ENCODE assay signal across 24 cellular contexts in genomic region chr9:114883709-114884108, GRCh38. TPM values are rescaled to one million over a fixed set of nuclear protein-coding genes. Genes with fewer than 3 reads are reported as not detected.
A peak's percentile ranks its signal among the peaks of the same experiment; 100 is the strongest.
DNase-seq lines count a peak whose midpoint lies in the region; ATAC-seq and TF ChIP-seq lines count a peak whose summit lies in the region.
"Had no signal": no experiment of that assay in that cellular context is flagged by ENCODE, and none has a peak within 500 bp of the region (broad histone marks: within the 10 kb centered on the region; RNA-seq: fewer than 3 reads in every experiment).

No MANE protein-coding gene starts in this region.

- WGBS in mammary epithelial cell (ENCODE audit: low coverage, missing lambda C conversion rate) = 74% methylated on average over 1 of the region's 1 CpG

- no peak overlapping the region for H3K4me2 ChIP-seq in mammary epithelial cell (ENCODE audit: insufficient read depth, low read depth, low read length)

- no peak overlapping the region for H3K27ac ChIP-seq in mammary epithelial cell (ENCODE audit: insufficient read depth, low read depth, low read length)
- H3K27ac ChIP-seq: uterus had no signal

- no peaks in the 10 kb centered on the region for H3K9me3 ChIP-seq in mammary epithelial cell (replicated peaks; ENCODE audit: insufficient read depth, low read length)
- H3K9me3 ChIP-seq: esophagus squamous epithelium, uterus had no signal

- TF ChIP-seq CTCF in mammary epithelial cell (conservative IDR thresholded peaks at IDR 0.05 in 1 of 2, IDR thresholded peaks at IDR 0.05 in 1 of 2; ENCODE audit: extremely low read depth in 1 of 2, insufficient read depth in 1 of 2, low read depth in 1 of 2, low read length in 2 of 2) = no peak

- H3K9me3 Mint-ChIP-seq in activated naive CD8-positive, alpha-beta T cell treated with anti-CD3 and anti-CD28 coated beads, Interleukin-2, amount 50 U/mL, for 24 hours = peaks cover 23% of the 10 kb centered on the region
- H3K9me3 Mint-ChIP-seq in activated naive CD8-positive, alpha-beta T cell treated with anti-CD3 and anti-CD28 coated beads for 36 hours = peaks cover 10% of the 10 kb centered on the region

- in situ Hi-C loops in mammary epithelial cell (cut with MboI; ENCODE audit: low sequenced_read_pairs in 2 of 2) = no loop called here

- no peak for DNase-seq in activated naive CD8-positive, alpha-beta T cell treated with anti-CD3 and anti-CD28 coated beads, Interleukin-2, amount 50 U/mL, for 24 hours
- no peak for DNase-seq in activated naive CD8-positive, alpha-beta T cell treated with anti-CD3 and anti-CD28 coated beads for 36 hours
- DNase-seq in NOMO-1 (lab: John Stamatoyannopoulos, UW; ENCODE audit: unreplicated experiment in 2 of 2) = peak; percentile 60 to 98
- peak; percentile 25 for DNase-seq in mammary epithelial cell
- no peak for DNase-seq in stimulated activated naive CD8-positive, alpha-beta T cell treated with anti-CD3 and anti-CD28 coated beads, Interleukin-15, Interleukin-2, amounts not matched to agents 100 U/mL and 50 U/mL, for 24 hours
- DNase-seq in stimulated activated CD4-positive, alpha-beta T cell treated with anti-CD3 and anti-CD28 coated beads, Interleukin-4, amount 100 ng/mL, for 24 hours = no peak
- no peak for DNase-seq in ureter (ENCODE audit: low spot score)
- DNase-seq: activated CD4-positive, alpha-beta T cell treated with anti-CD3 and anti-CD28 coated beads, Interleukin-2, amount 50 U/mL, for 48 hours; activated T-cell treated with anti-CD3 and anti-CD28 coated beads, Interleukin-2, amount 50 U/mL, for 4 hours; CD4-positive, alpha-beta T cell; esophagus squamous epithelium; mesenchymal stem cell; NCI-H1105; NCI-H526 treated with DMSO at 0.1 percent for 48 hours; RPMI8226; SW 1271; uterus had no signal

- no peak overlapping the region for H3K27ac Mint-ChIP-seq in activated naive CD8-positive, alpha-beta T cell treated with anti-CD3 and anti-CD28 coated beads, Interleukin-2, amount 50 U/mL, for 24 hours
- no peak overlapping the region for H3K27ac Mint-ChIP-seq in activated naive CD8-positive, alpha-beta T cell treated with anti-CD3 and anti-CD28 coated beads for 36 hours
- H3K27ac Mint-ChIP-seq: CD4-positive, alpha-beta T cell; IgD-negative memory B cell; stimulated activated naive CD8-positive, alpha-beta T cell treated with anti-CD3 and anti-CD28 coated beads, Interleukin-15, Interleukin-2, amounts not matched to agents 100 ng/mL and 50 ng/mL, for 24 hours had no signal

- no peaks in the 10 kb centered on the region for H3K27me3 Mint-ChIP-seq in activated naive CD8-positive, alpha-beta T cell treated with anti-CD3 and anti-CD28 coated beads, Interleukin-2, amount 50 U/mL, for 24 hours
- H3K27me3 Mint-ChIP-seq in activated naive CD8-positive, alpha-beta T cell treated with anti-CD3 and anti-CD28 coated beads for 36 hours = no peaks in the 10 kb centered on the region
- H3K27me3 Mint-ChIP-seq: CD4-positive, alpha-beta T cell; IgD-negative memory B cell; stimulated activated naive CD8-positive, alpha-beta T cell treated with anti-CD3 and anti-CD28 coated beads, Interleukin-15, Interleukin-2, amounts not matched to agents 100 ng/mL and 50 ng/mL, for 24 hours had no signal

- peak; percentile 52 for ATAC-seq in activated naive CD8-positive, alpha-beta T cell treated with anti-CD3 and anti-CD28 coated beads, Interleukin-2, amount 50 U/mL, for 24 hours
- ATAC-seq in stimulated activated naive CD8-positive, alpha-beta T cell treated with anti-CD3 and anti-CD28 coated beads, Interleukin-15, Interleukin-2, amounts not matched to agents 100 U/mL and 50 U/mL, for 24 hours = peak; percentile 71
- no peak for ATAC-seq in HG03095 (IDR thresholded peaks at IDR 0.05; ENCODE audit: unreplicated experiment)
- ATAC-seq: activated T-cell treated with anti-CD3 and anti-CD28 coated beads, Interleukin-2, amount 50 U/mL, for 4 hours had no signal

- dilution Hi-C loops in mammary epithelial cell (cut with HindIII; ENCODE audit: low sequenced_read_pairs) = no loop called here

- H4K20me1 ChIP-seq in mammary epithelial cell (ENCODE audit: insufficient read depth, low read length) = no peaks in the 10 kb centered on the region

- no peak overlapping the region for H3K9ac ChIP-seq in mammary epithelial cell (ENCODE audit: insufficient read depth, low read length)

- no peaks in the 10 kb centered on the region for H3K27me3 ChIP-seq in mammary epithelial cell (ENCODE audit: insufficient read depth, low read length)
- H3K27me3 ChIP-seq: esophagus squamous epithelium, uterus had no signal

- peaks cover 3% of the 10 kb centered on the region for H3K36me3 Mint-ChIP-seq in activated naive CD8-positive, alpha-beta T cell treated with anti-CD3 and anti-CD28 coated beads, Interleukin-2, amount 50 U/mL, for 24 hours (ENCODE audit: low read depth)
- peaks cover 5% of the 10 kb centered on the region for H3K36me3 Mint-ChIP-seq in activated naive CD8-positive, alpha-beta T cell treated with anti-CD3 and anti-CD28 coated beads for 36 hours
- H3K36me3 Mint-ChIP-seq: IgD-negative memory B cell had no signal

- H3K4me1 ChIP-seq in mammary epithelial cell (ENCODE audit: insufficient read depth, low read length) = peaks cover 6% of the 10 kb centered on the region
- H3K4me1 ChIP-seq: uterus had no signal

- H3K79me2 ChIP-seq in mammary epithelial cell (ENCODE audit: insufficient read depth, low read length) = no peaks in the 10 kb centered on the region

- H3K36me3 ChIP-seq in mammary epithelial cell (ENCODE audit: insufficient read depth, low read length) = no peaks in the 10 kb centered on the region
- H3K36me3 ChIP-seq: esophagus squamous epithelium, uterus had no signal

- no peak overlapping the region for H2AFZ ChIP-seq in mammary epithelial cell (ENCODE audit: low read depth, low read length)

- intact Hi-C loops in mammary epithelial cell (cut with micrococcal nuclease) = no loop called here

- CTCF ChIA-PET in mammary epithelial cell (lab: Charles Lee; ENCODE audit: low non-redundant PET) = no interaction called here

- H3K4me1 Mint-ChIP-seq in activated naive CD8-positive, alpha-beta T cell treated with anti-CD3 and anti-CD28 coated beads, Interleukin-2, amount 50 U/mL, for 24 hours = peaks cover 15% of the 10 kb centered on the region
- peaks cover 17% of the 10 kb centered on the region for H3K4me1 Mint-ChIP-seq in activated naive CD8-positive, alpha-beta T cell treated with anti-CD3 and anti-CD28 coated beads for 36 hours
- H3K4me1 Mint-ChIP-seq: IgD-negative memory B cell had no signal

- H3K4me3 ChIP-seq in mammary epithelial cell (replicated peaks in 1 of 3; ENCODE audit: insufficient read depth in 1 of 3, low read depth in 2 of 3, low read length in 3 of 3) = no peak overlapping the region
- H3K4me3 ChIP-seq: esophagus squamous epithelium, uterus had no signal

- no peak overlapping the region for H3K4me3 Mint-ChIP-seq in activated naive CD8-positive, alpha-beta T cell treated with anti-CD3 and anti-CD28 coated beads, Interleukin-2, amount 50 U/mL, for 24 hours
- H3K4me3 Mint-ChIP-seq in activated naive CD8-positive, alpha-beta T cell treated with anti-CD3 and anti-CD28 coated beads for 36 hours = no peak overlapping the region
- H3K4me3 Mint-ChIP-seq: activated T-cell treated with anti-CD3 and anti-CD28 coated beads, Interleukin-2, amount 50 U/mL, for 4 hours; CD4-positive, alpha-beta T cell; IgD-negative memory B cell; stimulated activated naive CD8-positive, alpha-beta T cell treated with anti-CD3 and anti-CD28 coated beads, Interleukin-15, Interleukin-2, amounts not matched to agents 100 ng/mL and 50 ng/mL, for 24 hours had no signal

- TSS peak; percentile 99 for BruUV-seq in mammary epithelial cell (replicated peaks; lab: Mats Ljungman, UMichigan)

RNA-seq across cellular contexts. Expression of gene TNFSF8, which starts 46.7 kb away (rescaled TPM):
- total RNA-seq in activated naive CD8-positive, alpha-beta T cell treated with anti-CD3 and anti-CD28 coated beads for 36 hours = 10 to 100 TPM; 57.3 to 59.9 TPM
- not detected for total RNA-seq in mammary epithelial cell
- polyA plus RNA-seq in mammary epithelial cell = not detected
- not detected for polyA minus RNA-seq in mammary epithelial cell
- total RNA-seq in ureter = 1.5 TPM
- total RNA-seq: A673, renal cortical epithelial cell had no signal
- polyA plus RNA-seq: keratinocyte, neural cell had no signal

Comparison
In these comparisons a context has a peak if more than half of its experiments do, and no peak if none do; other contexts are left out.
1. DNase-seq: peak in NOMO-1 (2 of 2) and mammary epithelial cell (single experiment); none in activated naive CD8-positive, alpha-beta T cell treated with anti-CD3 and anti-CD28 coated beads, Interleukin-2, amount 50 U/mL, for 24 hours (single experiment), activated naive CD8-positive, alpha-beta T cell treated with anti-CD3 and anti-CD28 coated beads for 36 hours (single experiment), stimulated activated naive CD8-positive, alpha-beta T cell treated with anti-CD3 and anti-CD28 coated beads, Interleukin-15, Interleukin-2, amounts not matched to agents 100 U/mL and 50 U/mL, for 24 hours (single experiment), stimulated activated CD4-positive, alpha-beta T cell treated with anti-CD3 and anti-CD28 coated beads, Interleukin-4, amount 100 ng/mL, for 24 hours (single experiment) and ureter (single experiment).
2. RNA of gene TNFSF8, which starts 46.7 kb away (total RNA-seq): 57.3 to 59.9 TPM in activated naive CD8-positive, alpha-beta T cell treated with anti-CD3 and anti-CD28 coated beads for 36 hours; 1.5 TPM in ureter (single experiment) and not detected in mammary epithelial cell; every median in the first group is over 10 times any median in the second.